ENCODE assay signal across 11 cellular contexts in genomic region chr6:155121699-155122098, GRCh38.
DNase-seq lines count a peak whose midpoint lies in the region; ATAC-seq and TF ChIP-seq lines count a peak whose summit lies in the region.
"Had no signal": no experiment of that assay in that cellular context is flagged by ENCODE, and none has a peak within 500 bp of the region (broad histone marks: within the 10 kb centered on the region; RNA-seq: fewer than 3 reads in every experiment).

No MANE protein-coding gene starts in this region.

- H2AFZ ChIP-seq in neural progenitor cell (replicated peaks) = peak overlapping the region; percentile 51

- no peaks in the 10 kb centered on the region for H3K36me3 ChIP-seq in neural progenitor cell

- peaks cover 16% of the 10 kb centered on the region for H3K27me3 ChIP-seq in neural progenitor cell

- H3K4me3 Mint-ChIP-seq in neural progenitor cell = peak overlapping the region; percentile 81
- H3K4me3 Mint-ChIP-seq: CD4-positive, alpha-beta memory T cell had no signal

- peaks cover 44% of the 10 kb centered on the region for H3K4me1 ChIP-seq in neural progenitor cell

- DNase-seq in AG20443 (ENCODE audit: low spot score) = peak; percentile 41
- DNase-seq in NCI-H2171 (lab: John Stamatoyannopoulos, UW) = peak; percentile 61
- DNase-seq in ecto neural progenitor cell (ENCODE audit: low spot score) = peak; percentile 73
- DNase-seq in neural progenitor cell (ENCODE audit: low spot score) = peak; percentile 60
- DNase-seq in DMS153 treated with DMSO at 0.1 percent for 48 hours (lab: John Stamatoyannopoulos, UW; ENCODE audit: unreplicated experiment) = no peak
- DNase-seq in NCI-H748 treated with DMSO at 0.1 percent for 48 hours (lab: John Stamatoyannopoulos, UW) = no peak
- DNase-seq: CD4-positive, alpha-beta memory T cell; GOT3; NCI-H1417 treated with DMSO at 0.1 percent for 48 hours had no signal

- H3F3A ChIP-seq in neural progenitor cell (ENCODE audit: low read depth) = peaks cover 41% of the 10 kb centered on the region

- H3K4me1 Mint-ChIP-seq in neural progenitor cell = peaks cover 62% of the 10 kb centered on the region

- TF ChIP-seq CTCF in neural progenitor cell (IDR thresholded peaks at IDR 0.05) = no peak

- H3K4me2 ChIP-seq in neural progenitor cell = peak overlapping the region; percentile 66

- H3K9ac ChIP-seq in neural progenitor cell = no peak overlapping the region

- H4K20me1 ChIP-seq in neural progenitor cell (ENCODE audit: low read depth) = peaks cover 6% of the 10 kb centered on the region

- H3K9me3 Mint-ChIP-seq in neural progenitor cell = peaks cover 2% of the 10 kb centered on the region
- H3K9me3 Mint-ChIP-seq: CD4-positive, alpha-beta memory T cell had no signal

- H3K79me2 ChIP-seq in neural progenitor cell (ENCODE audit: low read depth) = peaks cover 9% of the 10 kb centered on the region

- peaks cover 3% of the 10 kb centered on the region for H3K36me3 Mint-ChIP-seq in neural progenitor cell
- H3K36me3 Mint-ChIP-seq: CD4-positive, alpha-beta memory T cell had no signal

- H3K27ac ChIP-seq in neural progenitor cell = no peak overlapping the region

- no peak for ATAC-seq in GM21390 (IDR thresholded peaks at IDR 0.05; ENCODE audit: unreplicated experiment)
- no peak for ATAC-seq in GM18520 (IDR thresholded peaks at IDR 0.05; ENCODE audit: unreplicated experiment)

- peaks cover 2% of the 10 kb centered on the region for H3K27me3 Mint-ChIP-seq in neural progenitor cell (ENCODE audit: insufficient read depth, low read depth)

- H3K4me3 ChIP-seq in neural progenitor cell = peak overlapping the region; percentile 26

- H3K9me3 ChIP-seq in neural progenitor cell (ENCODE audit: low read depth) = no peaks in the 10 kb centered on the region

- peak overlapping the region; percentile 99 for H3K27ac Mint-ChIP-seq in neural progenitor cell
- H3K27ac Mint-ChIP-seq: CD4-positive, alpha-beta memory T cell had no signal

Comparison
In these comparisons a context has a peak if more than half of its experiments do, and no peak if none do; other contexts are left out.
1. DNase-seq: peak in AG20443 (single experiment), NCI-H2171 (single experiment), ecto neural progenitor cell (single experiment) and neural progenitor cell (single experiment); none in DMS153 treated with DMSO at 0.1 percent for 48 hours (single experiment) and NCI-H748 treated with DMSO at 0.1 percent for 48 hours (single experiment).